ENCODE assay signal across 8 cellular contexts in the genomic region with DNA sequence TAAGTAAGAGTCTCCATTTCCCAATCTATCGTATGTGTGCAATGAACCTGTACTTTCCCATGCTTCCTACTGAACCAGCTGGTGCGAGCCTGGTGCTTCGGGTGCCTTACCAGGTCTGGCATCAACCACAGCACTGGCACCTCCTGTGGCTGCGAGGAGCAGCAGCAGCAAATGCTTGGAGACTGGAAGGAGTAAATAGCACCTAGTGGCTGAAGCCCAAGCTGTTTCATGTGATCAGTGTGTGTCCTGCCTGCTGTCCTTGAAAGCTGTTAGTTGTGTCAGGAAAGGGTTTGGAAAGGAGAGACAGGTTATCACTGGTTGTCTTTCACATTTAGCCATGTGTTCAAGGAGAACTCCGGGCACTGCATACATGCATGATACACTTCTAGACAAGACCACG. TPM values are rescaled to one million over a fixed set of nuclear protein-coding genes. Genes with fewer than 3 reads are reported as not detected.
DNase-seq lines count a peak whose midpoint lies in the region; ATAC-seq lines count a peak whose summit lies in the region.

No MANE protein-coding gene starts in this region.

- peak; percentile 43 for DNase-seq in Daoy (ENCODE audit: low read depth)
- peak; percentile 98 for DNase-seq in NCI-H1694 treated with DMSO at 0.1 percent for 48 hours (lab: John Stamatoyannopoulos, UW)
- peak; percentile 60 for DNase-seq in cerebellum (ENCODE audit: low spot score)
- peak; percentile 44 for DNase-seq in myocyte (ENCODE audit: low read depth)
- no peak for DNase-seq in NCI-H2029 treated with DMSO at 0.1 percent for 48 hours (lab: John Stamatoyannopoulos, UW)
- no peak for DNase-seq in KG1 (lab: John Stamatoyannopoulos, UW)

- ATAC-seq in GM18873 (IDR thresholded peaks at IDR 0.05; ENCODE audit: low FRiP score, unreplicated experiment) (no peak), GM18867 (IDR thresholded peaks at IDR 0.05; ENCODE audit: unreplicated experiment) (no peak)

RNA-seq across cellular contexts. Expression of a gene that starts 31.8 kb away (rescaled TPM):
- 13.8 and 27.8 TPM in 2 replicates for total RNA-seq in Daoy (2014; rRNA removed; shearing (Covaris generic))
- total RNA-seq in cerebellum (12.6 TPM), myocyte (0.21 TPM in 1 of 2 replicates, not detected in the other)
- polyA plus RNA-seq in myocyte (2012), result 0.24 TPM

Comparison
In these comparisons a context has a peak if more than half of its experiments do, and no peak if none do; other contexts are left out.
1. DNase-seq: peak in Daoy (single experiment), NCI-H1694 treated with DMSO at 0.1 percent for 48 hours (single experiment), cerebellum (single experiment) and myocyte (single experiment); none in NCI-H2029 treated with DMSO at 0.1 percent for 48 hours (single experiment) and KG1 (single experiment).
2. RNA of a gene that starts 31.8 kb away (total RNA-seq): 13.8 to 27.8 TPM in Daoy and 12.6 TPM in cerebellum (single experiment); 0.21 TPM in myocyte; every median in the first group is over 10 times any median in the second.